8 cellular contexts compared by ENCODE assay signal in genomic region chr20:4613718-4614620, GRCh38.
DNase-seq lines count a peak whose midpoint lies in the region; ATAC-seq, FAIRE-seq and TF ChIP-seq lines count a peak whose summit lies in the region.

No MANE protein-coding gene starts in this region.

- no peaks in the 10 kb centered on the region for H3K79me2 ChIP-seq in astrocyte (ENCODE audit: insufficient read depth, low read length)

- peaks cover 11% of the 10 kb centered on the region for H3K4me1 ChIP-seq in astrocyte (ENCODE audit: insufficient read depth, low read length)

- H3K27ac Mint-ChIP-seq in T-helper 17 cell (peak overlapping the region; percentile 6), astrocyte (ENCODE audit: unreplicated experiment) (peak overlapping the region; percentile 34)

- H3K27me3 ChIP-seq in astrocyte (ENCODE audit: insufficient read depth, low read length), result no peaks in the 10 kb centered on the region

- H3K27me3 Mint-ChIP-seq in T-helper 17 cell, result peaks cover 5% of the 10 kb centered on the region
- peaks cover 16% of the 10 kb centered on the region for H3K27me3 Mint-ChIP-seq in astrocyte (ENCODE audit: low read depth, unreplicated experiment)

- H3K9me3 Mint-ChIP-seq in astrocyte (ENCODE audit: unreplicated experiment), result peaks cover 2% of the 10 kb centered on the region

- DNase-seq in DMS53 (lab: John Stamatoyannopoulos, UW), result peak; percentile 55
- DNase-seq in DMS53 treated with DMSO at 0.1 percent for 48 hours (lab: John Stamatoyannopoulos, UW; ENCODE audit: unreplicated experiment), result no peak
- peak; percentile 78 for DNase-seq in NB4 (ENCODE audit: low read depth)
- peak; percentile 49 to 60 (median 51) for DNase-seq in T-helper 17 cell
- peak; percentile 82 for DNase-seq in astrocyte (ENCODE audit: low read depth)
- peak; percentile 66 for DNase-seq in iPS-NIHi7 (ENCODE audit: extremely low spot score)
- peak; percentile 60 for DNase-seq in stimulated activated CD4-positive, alpha-beta T cell treated with anti-CD3 and anti-CD28 coated beads, Interleukin-4, amount 100 ng/mL, for 1 hour

- no peak for TF ChIP-seq POLR2A in NB4 (IDR thresholded peaks at IDR 0.05; ENCODE audit: extremely low read depth, insufficient read length)

- H4K20me1 ChIP-seq in astrocyte (ENCODE audit: insufficient read depth, low read length), result no peaks in the 10 kb centered on the region

- TF ChIP-seq CTCF in NB4 (IDR thresholded peaks at IDR 0.05; ENCODE audit: low read depth, low read length) (peak; percentile 48), astrocyte (IDR thresholded peaks at IDR 0.05; ENCODE audit: insufficient read depth, low read depth, low read length) (peak; percentile 47)

- peak overlapping the region; percentile 67 for H3K4me2 ChIP-seq in astrocyte (ENCODE audit: low read length)

- H3K4me3 ChIP-seq in NB4 (ENCODE audit: low read depth, low read length), result no peak overlapping the region
- H3K4me3 ChIP-seq in astrocyte (ENCODE audit: insufficient read depth, low read depth, low read length), result peak overlapping the region; percentile 40

- H3K27ac ChIP-seq in astrocyte (ENCODE audit: low read depth, low read length), result no peak overlapping the region

- H3K4me1 Mint-ChIP-seq in T-helper 17 cell, result peaks cover 12% of the 10 kb centered on the region
- H3K4me1 Mint-ChIP-seq in astrocyte (ENCODE audit: low read depth, unreplicated experiment), result peaks cover 4% of the 10 kb centered on the region

- no peak overlapping the region for H2AFZ ChIP-seq in astrocyte (ENCODE audit: low read depth, low read length)

- H3K9me3 ChIP-seq in T-helper 17 cell (ENCODE audit: control insufficient read depth, low read length, poor library complexity, severe bottlenecking), result no peaks in the 10 kb centered on the region
- H3K9me3 ChIP-seq in astrocyte (ENCODE audit: insufficient read depth, low read depth, low read length), result no peaks in the 10 kb centered on the region

- H3K9ac ChIP-seq in astrocyte (ENCODE audit: low read length), result peak overlapping the region; percentile 34

- no peaks in the 10 kb centered on the region for H3K36me3 Mint-ChIP-seq in T-helper 17 cell (ENCODE audit: low read depth)
- no peaks in the 10 kb centered on the region for H3K36me3 Mint-ChIP-seq in astrocyte (ENCODE audit: low read depth, unreplicated experiment)

- H3K36me3 ChIP-seq in astrocyte (ENCODE audit: insufficient read depth, low read length), result no peaks in the 10 kb centered on the region

- FAIRE-seq in astrocyte (lab: Jason Lieb, UNC), result no peak

- H3K4me3 Mint-ChIP-seq in T-helper 17 cell (peak overlapping the region; percentile 33), astrocyte (ENCODE audit: unreplicated experiment) (no peak overlapping the region)

- ATAC-seq in T-helper 17 cell (peak; percentile 92), HG02571 (IDR thresholded peaks at IDR 0.05; ENCODE audit: unreplicated experiment) (no peak)
